In the genomic region with DNA sequence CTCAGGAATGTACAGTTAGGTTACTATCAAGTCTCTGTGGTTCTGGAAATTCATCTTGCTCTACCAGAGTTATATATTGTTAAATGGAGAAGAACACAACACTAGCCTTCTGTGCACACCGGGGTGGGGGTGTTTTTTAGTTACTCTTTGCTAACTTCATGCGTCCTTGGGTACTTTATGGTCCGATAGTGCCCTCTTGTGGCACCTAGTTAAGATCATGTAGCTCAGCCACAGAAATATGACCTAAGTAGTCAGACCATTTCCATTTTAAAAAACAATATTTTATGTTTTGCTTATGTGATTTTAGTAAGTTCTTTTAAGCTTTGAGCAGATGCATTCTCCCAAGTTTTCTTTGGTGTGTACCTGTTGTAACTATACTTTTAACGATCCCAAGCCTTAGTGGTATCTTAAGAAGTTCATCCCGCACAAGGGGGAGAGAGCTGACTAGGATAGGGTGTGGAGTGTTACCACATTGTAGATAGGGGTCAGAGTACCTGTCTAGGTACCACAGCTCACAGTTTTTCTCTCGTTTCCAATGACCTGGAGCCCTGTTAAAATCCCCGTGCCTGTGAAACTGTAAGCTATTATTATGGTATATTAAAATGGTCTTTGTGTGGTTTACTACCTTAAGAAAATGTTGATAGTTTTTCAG, we compare ENCODE assay signal across 8 cellular contexts. TPM values are rescaled to one million over a fixed set of nuclear protein-coding genes. Genes with fewer than 3 reads are reported as not detected.
A peak's percentile ranks its signal among the peaks of the same experiment; 100 is the strongest.
DNase-seq lines count a peak whose midpoint lies in the region; ATAC-seq and TF ChIP-seq lines count a peak whose summit lies in the region.

No MANE protein-coding gene starts in this region.

- peaks cover 35% of the 10 kb centered on the region for H3K36me3 ChIP-seq in H7 (replicated peaks; ENCODE audit: control insufficient read depth, insufficient read depth, low read length)

- no peaks in the 10 kb centered on the region for H3K27me3 ChIP-seq in H7 (ENCODE audit: control insufficient read depth, insufficient read depth, low read length)

- peak overlapping the region; percentile 63; the same call in 1 of the 2 replicates for H3K27ac ChIP-seq in VCaP

- peak; percentile 90 for DNase-seq in AG10803 (ENCODE audit: low read depth)
- peak; percentile 85 for DNase-seq in H7
- peak; percentile 48 for DNase-seq in NCI-H226
- DNase-seq in cerebellum (ENCODE audit: low spot score) = peak; percentile 72
- DNase-seq in left kidney (ENCODE audit: low read depth, low spot score) = peak; percentile 93
- DNase-seq in stimulated activated CD4-positive, alpha-beta T cell treated with anti-CD3 and anti-CD28 coated beads, TNF-alpha, amount 100 ng/mL, for 24 hours (ENCODE audit: low read depth in 3 of 3) = peak; percentile 31 to 48 (median 32)

- peak; percentile 78 for TF ChIP-seq CTCF in AG10803 (conservative IDR thresholded peaks at IDR 0.05; ENCODE audit: low read length)
- peak; percentile 83 for TF ChIP-seq CTCF in VCaP (conservative IDR thresholded peaks at IDR 0.05)

- ATAC-seq in GM19023 (IDR thresholded peaks at IDR 0.05; ENCODE audit: unreplicated experiment) = no peak

- H3K4me3 ChIP-seq in AG10803 (ENCODE audit: low read length) (no peak overlapping the region), H7 (ENCODE audit: insufficient read depth, low read depth, low read length) (no peak overlapping the region)

RNA-seq across cellular contexts. Expression of gene SH3D21, which starts 20.6 kb away (rescaled TPM):
- total RNA-seq in H7 (2014; rRNA removed; shearing (Covaris generic)) = 4.7 and 4.8 TPM in 2 replicates
- total RNA-seq in cerebellum = 5.4 TPM

RNA-seq across cellular contexts. Expression of gene EVA1B, which starts 37.9 kb away (rescaled TPM):
- 61.4 and 87.2 TPM in 2 replicates for total RNA-seq in H7 (2014; rRNA removed; shearing (Covaris generic))
- total RNA-seq in cerebellum = 5.1 TPM

Comparison
In these comparisons a context has a peak if more than half of its experiments do, and no peak if none do; other contexts are left out.
1. DNase-seq: peak in every context shown above with its lines; median percentile 93 in left kidney; 90 in AG10803; 85 in H7; 72 in cerebellum; 48 in NCI-H226; 32 in stimulated activated CD4-positive, alpha-beta T cell treated with anti-CD3 and anti-CD28 coated beads, TNF-alpha, amount 100 ng/mL, for 24 hours.
2. RNA of gene EVA1B, which starts 37.9 kb away (total RNA-seq): 61.4 to 87.2 TPM in H7; 5.1 TPM in cerebellum (single experiment); every median in the first group is over 10 times any median in the second.